9 cellular contexts compared by ENCODE assay signal in genomic region chr3:21894459-21895083, GRCh38.
DNase-seq lines count a peak whose midpoint lies in the region; ATAC-seq, FAIRE-seq and TF ChIP-seq lines count a peak whose summit lies in the region.
"Had no signal": no experiment of that assay in that cellular context is flagged by ENCODE, and none has a peak within 500 bp of the region (broad histone marks: within the 10 kb centered on the region; RNA-seq: fewer than 3 reads in every experiment).

No MANE protein-coding gene starts in this region.

- FAIRE-seq in H1 (lab: Jason Lieb, UNC), result no peak

- intact Hi-C loops in posterior cingulate gyrus (cut with DNase I), result loop anchor here (2.0 to 10.0 kb wide), 3 partner anchors 142 to 1670 kb away; no protein-coding TSS in a partner anchor

- no peak overlapping the region for H2AFZ ChIP-seq in H1 (ENCODE audit: low read length)

- no peak overlapping the region for H4K8ac ChIP-seq in H1 (ENCODE audit: extremely low read depth, insufficient read depth, low read length)

- H3K4me1 ChIP-seq in H1 (replicated peaks in 1 of 4; ENCODE audit: control insufficient read depth in 3 of 4, insufficient read depth in 4 of 4, low read length in 3 of 4), result no peaks in the 10 kb centered on the region; a peak in 1 of 7 replicates

- peak overlapping the region; percentile 28 for H3K27ac Mint-ChIP-seq in nephron progenitor cell

- no peaks in the 10 kb centered on the region for H3K79me2 ChIP-seq in H1 (ENCODE audit: control insufficient read depth in 1 of 2, insufficient read depth in 2 of 2, low read length in 2 of 2)

- H3K23ac ChIP-seq in H1 (ENCODE audit: insufficient read length), result no peak overlapping the region

- no peak overlapping the region for H3K14ac ChIP-seq in H1 (ENCODE audit: insufficient read length)

- H2BK120ac ChIP-seq in H1 (replicated peaks; ENCODE audit: low read depth, low read length), result peak overlapping the region; percentile 58

- H3K56ac ChIP-seq in H1 (replicated peaks; ENCODE audit: insufficient read length, low read depth, low read length), result no peak overlapping the region

- H3K9me3 ChIP-seq in H1 (ENCODE audit: insufficient read depth in 2 of 2, low read depth in 1 of 2, low read length in 1 of 2), result no peaks in the 10 kb centered on the region

- ATAC-seq in HG03139 (IDR thresholded peaks at IDR 0.05; ENCODE audit: unreplicated experiment), result no peak
- no peak for ATAC-seq in activated CD4-positive, CD25-positive, alpha-beta regulatory T cell treated with anti-CD3 and anti-CD28 coated beads, Interleukin-2, amount 50 U/mL, for 24 hours

- H3K36me3 Mint-ChIP-seq in nephron progenitor cell (ENCODE audit: low read depth), result no peaks in the 10 kb centered on the region

- no peaks in the 10 kb centered on the region for H3K79me1 ChIP-seq in H1 (ENCODE audit: low read depth, low read length)

- H3K23me2 ChIP-seq in H1 (ENCODE audit: low read depth, low read length), result no peaks in the 10 kb centered on the region

- H2BK20ac ChIP-seq in H1 (ENCODE audit: low read length), result no peak overlapping the region

- TF ChIP-seq EP300 in H1 (IDR thresholded peaks at IDR 0.05; ENCODE audit: borderline replicate concordance in 1 of 2, low read depth in 2 of 2, low read length in 2 of 2), result no peak

- 58% methylated on average over 2 of the region's 2 CpGs; no CpG with 5 or more reads in 1 of the 2 experiments for WGBS in H1 (ENCODE audit: extremely low coverage in 1 of 2, insufficient coverage in 1 of 2, insufficient read length in 1 of 2, insufficient replicate concordance in 2 of 2, low coverage in 1 of 2, low lambda C conversion rate in 2 of 2, missing lambda C conversion rate in 1 of 2), 2 experiments

- H4K20me1 ChIP-seq in H1 (replicated peaks in 1 of 2; ENCODE audit: control insufficient read depth in 1 of 2, insufficient read depth in 2 of 2, low read length in 2 of 2), result no peaks in the 10 kb centered on the region

- H3K18ac ChIP-seq in H1 (ENCODE audit: extremely low read depth, low read length), result no peak overlapping the region

- no peak overlapping the region for H3K4me2 ChIP-seq in H1 (ENCODE audit: insufficient read depth in 1 of 2, low read depth in 2 of 2, low read length in 2 of 2)

- no peak overlapping the region for H2BK5ac ChIP-seq in H1 (ENCODE audit: low read depth, low read length)

- no peak overlapping the region for H3K4me3 Mint-ChIP-seq in nephron progenitor cell

- peaks cover 1% of the 10 kb centered on the region for H3K4me1 Mint-ChIP-seq in nephron progenitor cell

- H3K9me3 Mint-ChIP-seq in nephron progenitor cell, result no peaks in the 10 kb centered on the region

- peak; percentile 60 to 78 for TF ChIP-seq RAD21 in H1 (IDR thresholded peaks at IDR 0.05 in 1 of 2, conservative IDR thresholded peaks at IDR 0.05 in 1 of 2; ENCODE audit: low read depth in 2 of 2, low read length in 2 of 2)

- H2BK12ac ChIP-seq in H1 (ENCODE audit: low read depth, low read length), result no peak overlapping the region

- POLR2A ChIA-PET in H1 (lab: Charles Lee; ENCODE audit: partially characterized antibody), result no interaction called here

- no peak overlapping the region for H4K91ac ChIP-seq in H1 (replicated peaks; ENCODE audit: insufficient read length, low read length)

- TF ChIP-seq CTCF in H1 (IDR thresholded peaks at IDR 0.05; ENCODE audit: control extremely low read depth in 1 of 3, insufficient read depth in 1 of 3, low read depth in 1 of 3, low read length in 3 of 3) (peak in 2 of 3 experiments; percentile 18 to 40; a peak in 2 of 4 replicates), nephron progenitor cell (IDR thresholded peaks at IDR 0.05) (peak; percentile 73)

- no peak overlapping the region for H3K4me3 ChIP-seq in H1 (ENCODE audit: extremely low read depth in 1 of 4, insufficient read depth in 2 of 4, low read depth in 3 of 4, low read length in 4 of 4)

- no peak overlapping the region for H4K5ac ChIP-seq in H1 (ENCODE audit: insufficient read length, low read depth, low read length)

- H2BK15ac ChIP-seq in H1 (ENCODE audit: low read length), result no peak overlapping the region

- no peak overlapping the region for H2AK5ac ChIP-seq in H1 (ENCODE audit: low read depth, low read length)

- no peak overlapping the region for H3K4ac ChIP-seq in H1 (replicated peaks; ENCODE audit: insufficient read length, low read depth, low read length)

- peak; percentile 27 for DNase-seq in ELR (ENCODE audit: low read depth)
- DNase-seq in NCI-H460 (ENCODE audit: extremely low read depth, low read depth), result peak; percentile 6
- DNase-seq in H1 (ENCODE audit: low read depth in 1 of 2, low spot score in 2 of 2), result no peak
- peak; percentile 7 for DNase-seq in nephron progenitor cell
- no peak for DNase-seq in posterior cingulate gyrus
- DNase-seq in NCI-H2196 (lab: John Stamatoyannopoulos, UW; ENCODE audit: unreplicated experiment), result no peak
- DNase-seq: T-helper 1 cell had no signal

- H3K27me3 ChIP-seq in H1 (replicated peaks in 1 of 4; ENCODE audit: control insufficient read depth in 3 of 4, extremely low read depth in 1 of 4, insufficient read depth in 3 of 4, low read length in 3 of 4), result no peaks in the 10 kb centered on the region

- no peaks in the 10 kb centered on the region for H3K36me3 ChIP-seq in H1 (ENCODE audit: control insufficient read depth in 2 of 4, insufficient read depth in 4 of 4, low read length in 3 of 4)

- no peaks in the 10 kb centered on the region for H3K27me3 Mint-ChIP-seq in nephron progenitor cell (ENCODE audit: low read depth, poor library complexity)

- no peak overlapping the region for H3K9ac ChIP-seq in H1 (replicated peaks in 1 of 4; ENCODE audit: extremely low read depth in 1 of 4, low read depth in 3 of 4, low read length in 3 of 4)

- no peak for TF ChIP-seq POLR2A in H1 (IDR thresholded peaks at IDR 0.05; ENCODE audit: control extremely low read depth in 1 of 2, low read depth in 2 of 2, low read length in 2 of 2)

- H3K27ac ChIP-seq in H1 (ENCODE audit: low read depth, low read length), result no peak overlapping the region

- CTCF ChIA-PET in H1 (lab: Charles Lee; ENCODE audit: partially characterized antibody), result interaction anchor here (0.6 to 3.9 kb wide), 36 partner anchors 11 to 1383 kb away, joined by 3 to 36 read pairs (median 4); partner anchors contain the start of gene ZNF385D

TF ChIP-seq in H1, 55 proteins besides CTCF, POLR2A, EP300 and RAD21:
- TF ChIP-seq SP4 (IDR thresholded peaks at IDR 0.05; ENCODE audit: low read length) (no peak), SP1 (IDR thresholded peaks at IDR 0.05; ENCODE audit: low read depth, low read length) (no peak), CBX5 (IDR thresholded peaks at IDR 0.05; ENCODE audit: low read depth, low read length) (no peak), SAP30 (IDR thresholded peaks at IDR 0.05; ENCODE audit: insufficient read depth, insufficient replicate concordance, low read length) (no peak), TEAD4 (IDR thresholded peaks at IDR 0.05; ENCODE audit: low read depth, low read length) (no peak), CHD2 (IDR thresholded peaks at IDR 0.05; ENCODE audit: low read length) (no peak), USF2 (IDR thresholded peaks at IDR 0.05; ENCODE audit: low read length) (no peak), SIX5 (IDR thresholded peaks at IDR 0.05; ENCODE audit: low read depth, low read length) (no peak), KDM5A (IDR thresholded peaks at IDR 0.05; ENCODE audit: low read length) (no peak), MAFK (IDR thresholded peaks at IDR 0.05; ENCODE audit: low read depth, low read length) (no peak)
- TF ChIP-seq, protein P1, sequence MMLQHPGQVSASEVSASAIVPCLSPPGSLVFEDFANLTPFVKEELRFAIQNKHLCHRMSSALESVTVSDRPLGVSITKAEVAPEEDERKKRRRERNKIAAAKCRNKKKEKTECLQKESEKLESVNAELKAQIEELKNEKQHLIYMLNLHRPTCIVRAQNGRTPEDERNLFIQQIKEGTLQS (IDR thresholded peaks at IDR 0.05; ENCODE audit: insufficient read depth, low read depth, low read length), result no peak
TF ChIP-seq in H1: peak in this region for 0.

Comparison
In these comparisons a context has a peak if more than half of its experiments do, and no peak if none do; other contexts are left out.
1. DNase-seq: peak in ELR (single experiment), NCI-H460 (single experiment) and nephron progenitor cell (single experiment); none in H1 (0 of 2), posterior cingulate gyrus (0 of 10) and NCI-H2196 (single experiment).